In genomic region chr5:9644630-9645029, GRCh38 we compare ENCODE assay signal across 23 cellular contexts. TPM values are rescaled to one million over a fixed set of nuclear protein-coding genes. Genes with fewer than 3 reads are reported as not detected.
DNase-seq lines count a peak whose midpoint lies in the region; ATAC-seq, FAIRE-seq and TF ChIP-seq lines count a peak whose summit lies in the region.
"Had no signal": no experiment of that assay in that cellular context is flagged by ENCODE, and none has a peak within 500 bp of the region (broad histone marks: within the 10 kb centered on the region; RNA-seq: fewer than 3 reads in every experiment).

No MANE protein-coding gene starts in this region.

- no peak overlapping the region for H3K27ac Mint-ChIP-seq in HFFc6
- H3K27ac Mint-ChIP-seq: CD8-positive, alpha-beta T cell had no signal

- no peak overlapping the region for H3K27ac ChIP-seq in tibial artery
- H3K27ac ChIP-seq in coronary artery, result no peak overlapping the region
- H3K27ac ChIP-seq: RWPE1 had no signal

- H3K4me3 Mint-ChIP-seq in HFFc6, result no peak overlapping the region
- H3K4me3 Mint-ChIP-seq: CD8-positive, alpha-beta T cell had no signal

- peaks cover 1% of the 10 kb centered on the region; the same call in 1 of the 2 replicates for H3K36me3 Mint-ChIP-seq in HFFc6 (ENCODE audit: low read depth)
- H3K36me3 Mint-ChIP-seq: CD8-positive, alpha-beta T cell had no signal

- peak; percentile 58 for ATAC-seq in esophagus mucosa
- no peak for ATAC-seq in GM18519 (IDR thresholded peaks at IDR 0.05; ENCODE audit: low FRiP score, unreplicated experiment)
- ATAC-seq: CD8-positive, alpha-beta T cell; GM12878 had no signal

- no peaks in the 10 kb centered on the region for H3K4me1 ChIP-seq in tibial artery

- no peaks in the 10 kb centered on the region for H3K9me3 Mint-ChIP-seq in HFFc6
- H3K9me3 Mint-ChIP-seq: CD8-positive, alpha-beta T cell had no signal

- no peaks in the 10 kb centered on the region for H3K27me3 ChIP-seq in tibial artery

- no peaks in the 10 kb centered on the region for H3K9me3 ChIP-seq in tibial artery

- H3K4me1 Mint-ChIP-seq in HFFc6 (ENCODE audit: low read depth), result peaks cover 6% of the 10 kb centered on the region; the same call in 1 of the 2 replicates

- H3K36me3 ChIP-seq in tibial artery, result no peaks in the 10 kb centered on the region

- intact Hi-C loops in tibial artery (cut with DNase I; ENCODE audit: low total_unique reads), result no loop called here

- no peak overlapping the region for H3K4me3 ChIP-seq in tibial artery
- H3K4me3 ChIP-seq in coronary artery, result no peak overlapping the region
- H3K4me3 ChIP-seq: GM12878 had no signal

- H3K27me3 Mint-ChIP-seq in HFFc6 (ENCODE audit: insufficient read depth), result peaks cover 2% of the 10 kb centered on the region; the same call in 1 of the 2 replicates

- DNase-seq in AG08395 (ENCODE audit: low spot score) (peak; percentile 51), HFFc6 (peak; percentile 35), RCC 7860 (ENCODE audit: low spot score) (peak; percentile 77), tibial artery (no peak), NCI-H2171 (lab: John Stamatoyannopoulos, UW) (no peak), coronary artery (ENCODE audit: low spot score) (no peak)
- DNase-seq: CD8-positive, alpha-beta T cell; DMS153; HCEC 1CT; KBM-7; MM.1S; NCI-H1105 treated with DMSO at 0.1 percent for 48 hours; NCI-H1930; NCI-H2171 treated with DMSO at 0.1 percent for 48 hours; NCI-H510A; T-helper 1 cell had no signal

- no peak for TF ChIP-seq CTCF in HFFc6 (IDR thresholded peaks at IDR 0.05)
- TF ChIP-seq CTCF in tibial artery (IDR thresholded peaks at IDR 0.05), result no peak
- TF ChIP-seq CTCF in coronary artery (IDR thresholded peaks at IDR 0.05), result no peak

- FAIRE-seq in RCC 7860 (lab: Jason Lieb, UNC), result peak; percentile 91
- FAIRE-seq: A204.1, GM12878, GM18507 had no signal

RNA-seq across cellular contexts. Expression of gene TAS2R1, which starts 14.5 kb away (rescaled TPM):
- under 1 TPM in 1 of 6 experiments, not detected in 5; 0.41 TPM for total RNA-seq in HFFc6 (2021; fragmentation: NEBNext Ultra II Directional; extraction: Animal tissue kit (Norgen Biotek cat#: 25700))
- total RNA-seq in esophagus mucosa, result not detected
- total RNA-seq: CD8-positive, alpha-beta T cell; G401; GM12878 had no signal

Comparison
In these comparisons a context has a peak if more than half of its experiments do, and no peak if none do; other contexts are left out.
1. DNase-seq: peak in AG08395 (single experiment), HFFc6 (single experiment) and RCC 7860 (single experiment); none in tibial artery (0 of 2), NCI-H2171 (single experiment) and coronary artery (single experiment).